Comparison of ENCODE assay signal across 8 cellular contexts in the genomic region with DNA sequence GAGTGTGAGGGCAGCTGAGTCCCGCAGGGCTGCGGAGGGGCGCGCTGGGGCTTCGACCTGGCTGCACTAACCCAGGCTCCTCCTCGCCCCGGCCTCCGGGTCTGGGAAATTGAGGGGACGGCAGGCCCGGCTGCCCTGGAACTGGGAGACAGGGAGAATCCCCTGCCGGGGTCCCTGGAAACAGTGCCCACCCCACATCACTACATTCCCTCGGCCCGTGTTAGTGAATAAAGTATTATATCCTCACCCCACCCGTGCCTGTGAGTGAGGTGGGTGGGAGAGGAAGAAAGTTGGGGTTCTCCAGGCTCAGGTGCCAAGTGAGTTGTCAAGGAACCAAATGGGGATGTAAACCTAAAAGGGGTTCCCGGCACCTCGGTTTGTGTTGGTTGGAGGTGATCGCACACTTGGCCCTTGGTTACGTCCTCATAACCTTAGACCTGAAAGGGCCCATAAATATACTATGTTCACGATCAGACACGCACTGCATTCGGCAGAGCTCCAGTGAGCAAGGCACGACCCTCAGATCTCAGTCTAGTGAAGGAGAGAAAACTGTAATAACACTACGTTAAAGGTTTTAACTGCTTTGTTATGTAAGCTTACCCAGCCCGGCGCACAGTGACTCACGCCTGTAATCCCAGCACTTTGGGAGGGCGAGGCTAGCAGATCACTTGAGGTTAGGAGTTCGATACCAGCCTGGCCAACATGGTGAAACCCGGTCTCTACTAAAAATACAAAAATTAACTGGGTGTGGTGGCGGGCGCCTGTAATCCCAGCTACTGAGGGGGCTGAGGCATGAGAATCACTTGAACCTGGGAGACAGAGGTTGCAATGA. TPM values are rescaled to one million over a fixed set of nuclear protein-coding genes. Genes with fewer than 3 reads are reported as not detected.
DNase-seq lines count a peak whose midpoint lies in the region; ATAC-seq and TF ChIP-seq lines count a peak whose summit lies in the region.

No MANE protein-coding gene starts in this region.

- TF ChIP-seq CTCF in OCI-LY7 (conservative IDR thresholded peaks at IDR 0.05; ENCODE audit: low read length) (peak; percentile 54; the same call in 1 of the 2 replicates), GM13977 (IDR thresholded peaks at IDR 0.05; ENCODE audit: extremely low read depth, insufficient read depth, missing control alignments) (no peak)

- no peaks in the 10 kb centered on the region for H3K79me1 ChIP-seq in trophoblast cell (ENCODE audit: low read length)

- H4K12ac ChIP-seq in trophoblast cell (ENCODE audit: low read depth, low read length): no peak overlapping the region

- no peak overlapping the region for H3K23ac ChIP-seq in trophoblast cell (ENCODE audit: low read length)

- no peak overlapping the region for H3K18ac ChIP-seq in trophoblast cell (ENCODE audit: low read length)

- DNase-seq in OCI-LY7 (ENCODE audit: low spot score) (no peak), epithelial cell of prostate (ENCODE audit: low read depth, low spot score) (no peak), trophoblast cell (no peak), OCI-M2 (lab: John Stamatoyannopoulos, UW; ENCODE audit: unreplicated experiment) (no peak), GM13977 (ENCODE audit: low spot score) (no peak)
- DNase-seq in activated CD4-positive, CD25-positive, alpha-beta regulatory T cell treated with anti-CD3 and anti-CD28 coated beads, Interleukin-2, amount 50 U/mL, for 72 hours: no peak

- no peaks in the 10 kb centered on the region for H4K20me1 ChIP-seq in OCI-LY7 (ENCODE audit: insufficient read depth, low read length)

- no peak overlapping the region for H2BK5ac ChIP-seq in trophoblast cell (ENCODE audit: low read depth, low read length, poor library complexity)

- peak overlapping the region; percentile 16 for H2AFZ ChIP-seq in OCI-LY7 (ENCODE audit: low read length)
- H2AFZ ChIP-seq in trophoblast cell (ENCODE audit: insufficient read depth, low read length, poor library complexity): peak overlapping the region; percentile 53

- H2BK12ac ChIP-seq in trophoblast cell (ENCODE audit: low read length): no peak overlapping the region

- H3K4me3 ChIP-seq in OCI-LY7 (ENCODE audit: low read depth, low read length, poor library complexity, severe bottlenecking): peak overlapping the region; percentile 62
- H3K4me3 ChIP-seq in trophoblast cell (ENCODE audit: low read depth, low read length): peak overlapping the region; percentile 70

- intact Hi-C loops in OCI-LY7 (cut with micrococcal nuclease; ENCODE audit: unreplicated experiment): no loop called here

- H3K14ac ChIP-seq in trophoblast cell (ENCODE audit: low read length): no peak overlapping the region

- no CpG with 5 or more reads among the region's 31 CpGs for WGBS in trophoblast cell (ENCODE audit: extremely low coverage, insufficient coverage, insufficient read length)

- H3K27me3 ChIP-seq in trophoblast cell (ENCODE audit: insufficient read depth, low read length): no peaks in the 10 kb centered on the region

- H3K79me2 ChIP-seq in OCI-LY7 (ENCODE audit: insufficient read depth, low read depth, low read length) (no peaks in the 10 kb centered on the region), trophoblast cell (ENCODE audit: control insufficient read depth, insufficient read depth, low read length, poor library complexity) (no peaks in the 10 kb centered on the region)

- H3K9me2 ChIP-seq in OCI-LY7 (ENCODE audit: insufficient read depth, low read length): no peaks in the 10 kb centered on the region

- H3K9me3 ChIP-seq in ES-I3 (ENCODE audit: control insufficient read depth, insufficient read depth, low read length) (no peaks in the 10 kb centered on the region), OCI-LY7 (ENCODE audit: low read length) (no peaks in the 10 kb centered on the region), trophoblast cell (ENCODE audit: insufficient read depth, low read depth, low read length) (no peaks in the 10 kb centered on the region)

- H3K36me3 ChIP-seq in ES-I3 (ENCODE audit: insufficient read depth, low read length) (0 out of 2 replicates have a peak, but pooled peaks cover 3% of the 10 kb centered on the region), OCI-LY7 (ENCODE audit: insufficient read depth, low read length) (peaks cover 71% of the 10 kb centered on the region), trophoblast cell (ENCODE audit: control insufficient read depth in 1 of 2, insufficient read depth in 2 of 2, low read length in 2 of 2) (peaks cover 14 to 17% of the 10 kb centered on the region in 2 experiments)

- H4K91ac ChIP-seq in trophoblast cell (ENCODE audit: low read depth, low read length): no peak overlapping the region

- H3K27ac ChIP-seq in OCI-LY7 (ENCODE audit: low read depth, low read length, poor library complexity, severe bottlenecking) (peak overlapping the region; percentile 54), epithelial cell of prostate (peak overlapping the region; percentile 61), trophoblast cell (ENCODE audit: low read depth, low read length) (no peak overlapping the region)

- no peaks in the 10 kb centered on the region; the same call in 1 of the 2 replicates for H3K4me1 ChIP-seq in ES-I3 (ENCODE audit: insufficient read depth, low read length)
- H3K4me1 ChIP-seq in OCI-LY7 (ENCODE audit: insufficient read depth, low read length, poor library complexity, severe bottlenecking): peaks cover 20% of the 10 kb centered on the region
- H3K4me1 ChIP-seq in trophoblast cell (ENCODE audit: control insufficient read depth in 1 of 2, insufficient read depth in 2 of 2, low read length in 2 of 2): peaks cover 7 to 10% of the 10 kb centered on the region in 2 experiments

- in situ Hi-C loops in GM13977 (cut with MboI; ENCODE audit: low pct_unique_long_range_greater_than_20kb, low sequenced_read_pairs, unreplicated experiment): loop anchor here (25.0 kb wide), 1 partner anchor 306 kb away; the partner anchor contains the start of genes GDPD3 and MAPK3

- peak overlapping the region; percentile 69 for H3K9ac ChIP-seq in ES-I3 (ENCODE audit: low read depth, low read length)
- no peak overlapping the region for H3K9ac ChIP-seq in trophoblast cell (ENCODE audit: low read length)

- BruUV-seq in OCI-LY7 (replicated peaks; lab: Mats Ljungman, UMichigan): no TSS peak

- CTCF ChIA-PET in OCI-LY7 (lab: Charles Lee; ENCODE audit: unreplicated experiment): interaction anchor here (0.6 to 1.1 kb wide), 5 partner anchors 9 to 283 kb away, joined by 3 to 5 read pairs (median 3); partner anchors contain the start of gene DCTPP1

- ATAC-seq in HG02571 (IDR thresholded peaks at IDR 0.05; ENCODE audit: unreplicated experiment): no peak

- H2AK5ac ChIP-seq in trophoblast cell (ENCODE audit: low read length): no peak overlapping the region

- H2BK120ac ChIP-seq in trophoblast cell (ENCODE audit: insufficient read depth, low read length, poor library complexity): no peak overlapping the region

- H3K4me2 ChIP-seq in OCI-LY7 (ENCODE audit: low read length) (peak overlapping the region; percentile 72), trophoblast cell (ENCODE audit: low read length) (peak overlapping the region; percentile 84)

- peak overlapping the region; percentile 34 for H4K8ac ChIP-seq in trophoblast cell (ENCODE audit: low read depth, low read length)

- no peak overlapping the region for H3K4ac ChIP-seq in trophoblast cell (ENCODE audit: low read depth, low read length)

- POLR2A ChIA-PET in OCI-LY7 (lab: Charles Lee): interaction anchor here (0.6 to 2.0 kb wide), 8 partner anchors 8 to 200 kb away, joined by 3 to 8 read pairs (median 4); partner anchors contain the start of genes DCTPP1, TBC1D10B, ZNF48 and ZNF771

RNA-seq across cellular contexts. Expression of gene ZNF771, which starts 11.2 kb away (rescaled TPM):
- total RNA-seq in OCI-LY7 (2014; rRNA removed; shearing (Covaris generic)): 6.4 and 11.3 TPM in 2 replicates
- total RNA-seq in OCI-LY7 (2022): 9.2 and 10.8 TPM in 2 replicates
- 4.8 TPM in 2 replicates for polyA plus RNA-seq in trophoblast cell (2013)

RNA-seq across cellular contexts. Expression of gene DCTPP1, which starts 11.3 kb away (rescaled TPM):
- total RNA-seq in OCI-LY7 (2014; rRNA removed; shearing (Covaris generic)): 90.2 and 92.5 TPM in 2 replicates
- 80.0 and 93.8 TPM in 2 replicates for total RNA-seq in OCI-LY7 (2022)
- 20.1 and 21.1 TPM in 2 replicates for polyA plus RNA-seq in trophoblast cell (2013)

RNA-seq across cellular contexts. Expression of gene ZNF48, which starts 23.3 kb away (rescaled TPM):
- 15.7 and 18.8 TPM in 2 replicates for total RNA-seq in OCI-LY7 (2014; rRNA removed; shearing (Covaris generic))
- 16.4 and 17.3 TPM in 2 replicates for total RNA-seq in OCI-LY7 (2022)
- 11.6 and 12.1 TPM in 2 replicates for polyA plus RNA-seq in trophoblast cell (2013)

RNA-seq across cellular contexts. Expression of gene SEPHS2, which starts 27.1 kb away (rescaled TPM):
- 14.4 and 15.3 TPM in 2 replicates for total RNA-seq in OCI-LY7 (2014; rRNA removed; shearing (Covaris generic))
- total RNA-seq in OCI-LY7 (2022): 59.6 and 64.2 TPM in 2 replicates
- 20.8 and 21.8 TPM in 2 replicates for polyA plus RNA-seq in trophoblast cell (2013)

RNA-seq across cellular contexts. Expression of gene SEPTIN1, which starts 36.2 kb away (rescaled TPM):
- 126 and 133 TPM in 2 replicates for total RNA-seq in OCI-LY7 (2014; rRNA removed; shearing (Covaris generic))
- total RNA-seq in OCI-LY7 (2022): 171 and 181 TPM in 2 replicates
- 1.3 and 1.5 TPM in 2 replicates for polyA plus RNA-seq in trophoblast cell (2013)
